14 cellular contexts compared by ENCODE assay signal in genomic region chr1:201711101-201711597, GRCh38.
DNase-seq lines count a peak whose midpoint lies in the region; ATAC-seq and TF ChIP-seq lines count a peak whose summit lies in the region.
"Had no signal": no experiment of that assay in that cellular context is flagged by ENCODE, and none has a peak within 500 bp of the region (broad histone marks: within the 10 kb centered on the region; RNA-seq: fewer than 3 reads in every experiment).

No MANE protein-coding gene starts in this region.

- TF ChIP-seq POLR2A in sigmoid colon (IDR thresholded peaks at IDR 0.05), result no peak

- no peak for DNase-seq in RWPE1 (ENCODE audit: low spot score)
- DNase-seq in left ventricle myocardium inferior, result no peak
- DNase-seq in sigmoid colon, result peak; percentile 68
- DNase-seq in stimulated activated CD4-positive, alpha-beta T cell treated with anti-CD3 and anti-CD28 coated beads, Interleukin-4, amount 100 ng/mL, for 1 hour, result no peak
- DNase-seq in immature natural killer cell, result no peak
- DNase-seq: activated T-cell treated with anti-CD3 and anti-CD28 coated beads, Interleukin-2, amount 50 U/mL, for 24 hours; right lobe of liver; RPMI8226 had no signal

- no peak overlapping the region for H3K4me3 Mint-ChIP-seq in immature natural killer cell
- H3K4me3 Mint-ChIP-seq: activated T-cell treated with anti-CD3 and anti-CD28 coated beads, Interleukin-2, amount 50 U/mL, for 24 hours; B cell; central memory CD8-positive, alpha-beta T cell had no signal

- H3K79me2 ChIP-seq in ACC112 (ENCODE audit: control insufficient read depth, insufficient read depth, low read length, unreplicated experiment), result peaks cover 41% of the 10 kb centered on the region

- no peak overlapping the region for H3K4me3 ChIP-seq in ACC112 (ENCODE audit: low read depth, low read length)
- H3K4me3 ChIP-seq in left ventricle myocardium inferior, result no peak overlapping the region
- H3K4me3 ChIP-seq in sigmoid colon, result no peak overlapping the region
- H3K4me3 ChIP-seq: right lobe of liver had no signal

- peaks cover 0 to 3% (median 2%) of the 10 kb centered on the region in 3 donors for H3K27me3 Mint-ChIP-seq in immature natural killer cell (ENCODE audit: low read depth in 3 of 3)
- H3K27me3 Mint-ChIP-seq: activated T-cell treated with anti-CD3 and anti-CD28 coated beads, Interleukin-2, amount 50 U/mL, for 24 hours; B cell; central memory CD8-positive, alpha-beta T cell had no signal

- no peaks in the 10 kb centered on the region for H3K36me3 Mint-ChIP-seq in immature natural killer cell

- no peak overlapping the region for H3K27ac Mint-ChIP-seq in immature natural killer cell
- H3K27ac Mint-ChIP-seq: activated T-cell treated with anti-CD3 and anti-CD28 coated beads, Interleukin-2, amount 50 U/mL, for 24 hours; B cell had no signal

- no peaks in the 10 kb centered on the region for H3K9me3 Mint-ChIP-seq in immature natural killer cell
- H3K9me3 Mint-ChIP-seq: activated T-cell treated with anti-CD3 and anti-CD28 coated beads, Interleukin-2, amount 50 U/mL, for 24 hours; central memory CD8-positive, alpha-beta T cell had no signal

- H3K4me1 ChIP-seq in ACC112 (ENCODE audit: control insufficient read depth, insufficient read depth, low read length, unreplicated experiment) (peaks cover 78% of the 10 kb centered on the region), left ventricle myocardium inferior (peaks cover 87% of the 10 kb centered on the region), sigmoid colon (peaks cover 0 to 87% (median 71%) of the 10 kb centered on the region in 4 donors)
- H3K4me1 ChIP-seq: right lobe of liver had no signal

- TF ChIP-seq CTCF in RWPE1 (conservative IDR thresholded peaks at IDR 0.05; ENCODE audit: low read depth), result no peak
- no peak for TF ChIP-seq CTCF in left ventricle myocardium inferior (IDR thresholded peaks at IDR 0.05; ENCODE audit: borderline replicate concordance)
- TF ChIP-seq CTCF in sigmoid colon (IDR thresholded peaks at IDR 0.05), result no peak

- CTCF ChIA-PET in RWPE1 (lab: Yijun Ruan, JAX), result interaction anchor here (0.9 to 13.5 kb wide), 4 partner anchors 8 to 342 kb away, joined by 4 to 351 read pairs (median 13); no protein-coding TSS in a partner anchor

- intact Hi-C loops in left ventricle myocardium inferior (cut with micrococcal nuclease) (no loop called here), sigmoid colon (cut with DNase I) (loop anchor here (10.0 kb wide), 1 partner anchor 246 kb away; the partner anchor contains the start of gene PHLDA3)

- POLR2A ChIA-PET in RWPE1 (lab: Yijun Ruan, JAX; ENCODE audit: low non-redundant PET), result interaction anchor here (1.1 kb wide), 1 partner anchor 74 kb away, joined by 5 read pairs; no protein-coding TSS in a partner anchor

- peak overlapping the region; percentile 95 for H3K27ac ChIP-seq in ACC112 (ENCODE audit: low read depth, low read length)
- peak overlapping the region; percentile 96 for H3K27ac ChIP-seq in RWPE1
- H3K27ac ChIP-seq in left ventricle myocardium inferior (replicated peaks), result peak overlapping the region; percentile 97
- H3K27ac ChIP-seq in sigmoid colon, result peak overlapping the region; percentile 84 to 96 (median 90)
- H3K27ac ChIP-seq: right lobe of liver, VCaP had no signal

- no peak for TF ChIP-seq EP300 in sigmoid colon (IDR thresholded peaks at IDR 0.05)

- WGBS in sigmoid colon, 2 donors, result 77 to 85% methylated on average over 7 of the region's 7 CpGs

- H3K36me3 ChIP-seq in ACC112 (ENCODE audit: insufficient read depth, low read length), result no peaks in the 10 kb centered on the region
- H3K36me3 ChIP-seq in left ventricle myocardium inferior, result no peaks in the 10 kb centered on the region
- H3K36me3 ChIP-seq in sigmoid colon, result no peaks in the 10 kb centered on the region
- H3K36me3 ChIP-seq: right lobe of liver had no signal

- H3K4me1 Mint-ChIP-seq in immature natural killer cell, result no peaks in the 10 kb centered on the region
- H3K4me1 Mint-ChIP-seq: central memory CD8-positive, alpha-beta T cell had no signal

- ATAC-seq in GM21526 (IDR thresholded peaks at IDR 0.05; ENCODE audit: low FRiP score, unreplicated experiment), result no peak
- ATAC-seq in HG03025 (IDR thresholded peaks at IDR 0.05; ENCODE audit: low FRiP score, unreplicated experiment), result no peak
- ATAC-seq: right lobe of liver had no signal

- H3K9me3 ChIP-seq in left ventricle myocardium inferior (replicated peaks), result no peaks in the 10 kb centered on the region
- no peaks in the 10 kb centered on the region for H3K9me3 ChIP-seq in sigmoid colon
- H3K9me3 ChIP-seq: right lobe of liver had no signal

- H2AFZ ChIP-seq in ACC112 (ENCODE audit: low read length, unreplicated experiment), result no peak overlapping the region

- H3K27me3 ChIP-seq in ACC112 (ENCODE audit: insufficient read depth, low read length) (no peaks in the 10 kb centered on the region), left ventricle myocardium inferior (ENCODE audit: low read depth) (no peaks in the 10 kb centered on the region), sigmoid colon (no peaks in the 10 kb centered on the region)
- H3K27me3 ChIP-seq: right lobe of liver had no signal
